ENCODE assay signal across 8 cellular contexts in the genomic region with DNA sequence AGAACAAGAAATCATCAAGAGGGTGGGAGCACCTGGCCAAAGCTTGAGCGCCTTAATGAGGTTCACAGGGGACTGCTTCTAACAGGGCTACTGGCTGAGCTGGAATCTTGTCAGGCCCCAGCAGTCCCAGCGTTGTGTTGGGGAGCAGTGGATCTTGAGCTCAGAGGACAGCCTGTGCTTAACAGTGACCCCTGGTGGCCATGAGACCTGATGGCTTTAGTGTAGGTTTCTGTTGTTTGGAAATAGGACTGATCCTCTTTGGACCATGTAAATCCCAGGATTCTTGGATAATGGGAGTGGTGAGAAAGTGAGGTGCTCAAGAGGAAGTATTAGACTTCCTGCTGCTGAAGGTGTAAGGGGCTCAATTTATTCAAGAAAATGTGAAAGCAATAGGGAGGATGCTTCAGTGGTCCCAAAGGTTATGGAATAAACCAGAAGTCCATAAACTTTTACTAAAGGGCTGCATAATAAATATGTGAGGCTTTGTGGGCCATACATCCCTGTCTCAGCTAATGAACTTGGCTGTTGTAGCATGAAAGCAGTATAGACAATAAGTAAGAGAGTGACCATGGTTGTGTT.
A peak's percentile ranks its signal among the peaks of the same experiment; 100 is the strongest.
DNase-seq lines count a peak whose midpoint lies in the region; ATAC-seq and TF ChIP-seq lines count a peak whose summit lies in the region.

No MANE protein-coding gene starts in this region.

- H3K27me3 Mint-ChIP-seq in activated CD4-positive, alpha-beta T cell treated with anti-CD3 and anti-CD28 coated beads, Interleukin-2, amount 10 ng/mL, durations not matched to agents 7 days and 5 days, result peaks cover 4% of the 10 kb centered on the region

- peak; percentile 50 for DNase-seq in DMS53 (lab: John Stamatoyannopoulos, UW)
- DNase-seq in Kasumi-1 (lab: John Stamatoyannopoulos, UW), result peak; percentile 43 to 46
- peak; percentile 65 for DNase-seq in activated CD4-positive, alpha-beta T cell treated with anti-CD3 and anti-CD28 coated beads, Interleukin-2, amount 10 ng/mL, durations not matched to agents 7 days and 5 days
- DNase-seq in epithelial cell of esophagus (ENCODE audit: low read depth), result peak; percentile 59
- DNase-seq in pons (ENCODE audit: low spot score), result peak; percentile 36
- no peak for DNase-seq in dedifferentiated amniotic fluid mesenchymal stem cell (ENCODE audit: extremely low spot score)

- POLR2A ChIA-PET in activated CD4-positive, alpha-beta T cell treated with anti-CD3 and anti-CD28 coated beads, Interleukin-2, amount 10 ng/mL, durations not matched to agents 7 days and 5 days (lab: Charles Lee), result no interaction called here

- no peak overlapping the region for H3K27ac Mint-ChIP-seq in activated CD4-positive, alpha-beta T cell treated with anti-CD3 and anti-CD28 coated beads, Interleukin-2, amount 10 ng/mL, durations not matched to agents 7 days and 5 days

- H3K36me3 Mint-ChIP-seq in activated CD4-positive, alpha-beta T cell treated with anti-CD3 and anti-CD28 coated beads, Interleukin-2, amount 10 ng/mL, durations not matched to agents 7 days and 5 days (ENCODE audit: low read depth), result no peaks in the 10 kb centered on the region

- no peaks in the 10 kb centered on the region for H3K4me1 Mint-ChIP-seq in activated CD4-positive, alpha-beta T cell treated with anti-CD3 and anti-CD28 coated beads, Interleukin-2, amount 10 ng/mL, durations not matched to agents 7 days and 5 days

- no peaks in the 10 kb centered on the region for H3K9me3 Mint-ChIP-seq in activated CD4-positive, alpha-beta T cell treated with anti-CD3 and anti-CD28 coated beads, Interleukin-2, amount 10 ng/mL, durations not matched to agents 7 days and 5 days

- CTCF ChIA-PET in activated CD4-positive, alpha-beta T cell treated with anti-CD3 and anti-CD28 coated beads, Interleukin-2, amount 10 ng/mL, durations not matched to agents 7 days and 5 days (lab: Charles Lee), result interaction anchor here (0.5 to 2.3 kb wide), 14 partner anchors 10 to 670 kb away, joined by 3 to 9 read pairs (median 3); a partner anchor contains a TSS

- peak; percentile 74 for TF ChIP-seq CTCF in epithelial cell of esophagus (IDR thresholded peaks at IDR 0.05; ENCODE audit: insufficient read depth, low read depth, low read length, missing control alignments)

- no peak for ATAC-seq in HG03520 (IDR thresholded peaks at IDR 0.05; ENCODE audit: unreplicated experiment)
- ATAC-seq in GM21390 (IDR thresholded peaks at IDR 0.05; ENCODE audit: unreplicated experiment), result no peak

- H3K4me3 Mint-ChIP-seq in activated CD4-positive, alpha-beta T cell treated with anti-CD3 and anti-CD28 coated beads, Interleukin-2, amount 10 ng/mL, durations not matched to agents 7 days and 5 days, result no peak overlapping the region

- no peak overlapping the region for H3K4me3 ChIP-seq in epithelial cell of esophagus (ENCODE audit: low read length)
